Comparison of ENCODE assay signal across 10 cellular contexts in genomic region chrX:43703211-43703791, GRCh38. TPM values are rescaled to one million over a fixed set of nuclear protein-coding genes. Genes with fewer than 3 reads are reported as not detected.
DNase-seq lines count a peak whose midpoint lies in the region; ATAC-seq and TF ChIP-seq lines count a peak whose summit lies in the region.
"Had no signal": no experiment of that assay in that cellular context is flagged by ENCODE, and none has a peak within 500 bp of the region (broad histone marks: within the 10 kb centered on the region; RNA-seq: fewer than 3 reads in every experiment).

No MANE protein-coding gene starts in this region.

- H3K27me3 ChIP-seq in kidney epithelial cell (ENCODE audit: control insufficient read depth, insufficient read depth, low read length) (no peaks in the 10 kb centered on the region), stomach smooth muscle (ENCODE audit: control insufficient read depth in 1 of 2, insufficient read depth in 2 of 2, low read length in 2 of 2) (no peaks in the 10 kb centered on the region)

- H3K4me3 ChIP-seq in kidney epithelial cell (ENCODE audit: low read depth, low read length) (no peak overlapping the region), stomach smooth muscle (ENCODE audit: low read length in 2 of 2) (no peak overlapping the region)

- peak; percentile 27 for DNase-seq in HS-27A (ENCODE audit: low read depth)
- DNase-seq in caudate nucleus (lab: John Stamatoyannopoulos, UW): no peak
- peak; percentile 12 for DNase-seq in kidney epithelial cell (ENCODE audit: low read depth)
- no peak for DNase-seq in stimulated activated CD4-positive, alpha-beta T cell treated with anti-CD3 and anti-CD28 coated beads, Interleukin-15, amount 100 ng/mL, for 24 hours
- no peak for DNase-seq in NCI-H1092 (lab: John Stamatoyannopoulos, UW)
- DNase-seq: GDM1 had no signal

- peak overlapping the region; percentile 18 for H3K27ac ChIP-seq in caudate nucleus (ENCODE audit: low read depth, low read length)
- H3K27ac ChIP-seq in stomach smooth muscle (ENCODE audit: low read length): peak overlapping the region; percentile 53

- H3K9ac ChIP-seq in stomach smooth muscle (ENCODE audit: low read length in 2 of 2): peak overlapping the region in 1 of 2 donors; percentile 1

- H3K36me3 ChIP-seq in kidney epithelial cell (ENCODE audit: control insufficient read depth, insufficient read depth, low read length) (no peaks in the 10 kb centered on the region), stomach smooth muscle (ENCODE audit: control insufficient read depth in 2 of 2, insufficient read depth in 2 of 2, low read length in 2 of 2) (no peaks in the 10 kb centered on the region)

- no peaks in the 10 kb centered on the region for H3K9me3 ChIP-seq in stomach smooth muscle (ENCODE audit: control insufficient read depth in 2 of 2, low read length in 2 of 2)

- ATAC-seq in HG02885 (IDR thresholded peaks at IDR 0.05; ENCODE audit: poor library complexity, unreplicated experiment) (no peak), GM18909 (IDR thresholded peaks at IDR 0.05; ENCODE audit: poor library complexity, unreplicated experiment) (no peak)
- ATAC-seq: stimulated activated effector memory CD8-positive, alpha-beta T cell treated with anti-CD3 and anti-CD28 coated beads, Interleukin-12 subunit alpha, Interleukin-12 subunit beta, amount 100 ng/mL, for 72 hours had no signal

- H3K4me1 ChIP-seq in stomach smooth muscle (ENCODE audit: control insufficient read depth, insufficient read depth, low read length): peaks cover 9% of the 10 kb centered on the region

- TF ChIP-seq CTCF in kidney epithelial cell (IDR thresholded peaks at IDR 0.05; ENCODE audit: insufficient read depth, low read length, poor library complexity, severe bottlenecking): no peak

RNA-seq across cellular contexts. Expression of gene MAOA, which starts 47.2 kb away (rescaled TPM):
- total RNA-seq in kidney epithelial cell: 1.0 and 2.1 TPM in 2 replicates

Comparison
In these comparisons a context has a peak if more than half of its experiments do, and no peak if none do; other contexts are left out.
1. DNase-seq: peak in HS-27A (single experiment) and kidney epithelial cell (single experiment); none in caudate nucleus (0 of 61), stimulated activated CD4-positive, alpha-beta T cell treated with anti-CD3 and anti-CD28 coated beads, Interleukin-15, amount 100 ng/mL, for 24 hours (single experiment) and NCI-H1092 (single experiment).